In genomic region chrX:101478366-101478765, GRCh38 we compare ENCODE assay signal across 1 cellular context.
TF ChIP-seq lines count a peak whose summit lies in the region.

No MANE protein-coding gene starts in this region.

TF ChIP-seq in H1, 55 proteins besides CTCF, POLR2A, EP300 and RAD21 (continued from another document):
- TF ChIP-seq CHD7 (IDR thresholded peaks at IDR 0.05; ENCODE audit: insufficient replicate concordance, low read length) (no peak), SP4 (IDR thresholded peaks at IDR 0.05; ENCODE audit: low read length) (no peak), CREB1 (IDR thresholded peaks at IDR 0.05) (no peak)
TF ChIP-seq in H1: peak in this region for 0.
